Comparison of ENCODE assay signal across 21 cellular contexts in genomic region chr12:66735275-66735674, GRCh38. TPM values are rescaled to one million over a fixed set of nuclear protein-coding genes. Genes with fewer than 3 reads are reported as not detected.
"Had no signal": no experiment of that assay in that cellular context is flagged by ENCODE, and none has a peak within 500 bp of the region (broad histone marks: within the 10 kb centered on the region; RNA-seq: fewer than 3 reads in every experiment).

No MANE protein-coding gene starts in this region.

- H3K4me3 ChIP-seq: ascending aorta, colonic mucosa, mucosa of descending colon, right lobe of liver, SJCRH30, suprapubic skin, transverse colon, uterus had no signal

- H2AFZ ChIP-seq: parathyroid adenoma had no signal

- H3K9me3 Mint-ChIP-seq: central memory CD8-positive, alpha-beta T cell; endodermal cell; stimulated activated naive CD8-positive, alpha-beta T cell treated with anti-CD3 and anti-CD28 coated beads, Interleukin-15, Interleukin-2, amounts not matched to agents 100 ng/mL and 50 ng/mL, for 24 hours had no signal

- H3K27ac Mint-ChIP-seq: endodermal cell; stimulated activated naive CD8-positive, alpha-beta T cell treated with anti-CD3 and anti-CD28 coated beads, Interleukin-15, Interleukin-2, amounts not matched to agents 100 ng/mL and 50 ng/mL, for 24 hours had no signal

- ATAC-seq: left cardiac atrium, mucosa of descending colon, right lobe of liver had no signal

- H3K4me1 Mint-ChIP-seq: naive B cell had no signal

- DNase-seq: activated CD4-positive, CD25-positive, alpha-beta regulatory T cell treated with anti-CD3 and anti-CD28 coated beads, Interleukin-2, amount 50 U/mL, for 72 hours; activated effector memory CD4-positive, alpha-beta T cell treated with Interleukin-2 at 50 U/mL for 16 hours; colonic mucosa; endodermal cell; foreskin fibroblast; left cardiac atrium; mesenchymal stem cell; mucosa of descending colon; naive B cell; right lobe of liver; SJCRH30; small intestine; transverse colon; uterus had no signal

- H3K27me3 ChIP-seq: ascending aorta, colonic mucosa, right lobe of liver, SJCRH30, suprapubic skin, transverse colon, uterus had no signal

- H3K9me3 ChIP-seq: ascending aorta, colonic mucosa, mucosa of descending colon, right lobe of liver, SJCRH30, suprapubic skin, transverse colon, uterus had no signal

- H3K4me3 Mint-ChIP-seq: central memory CD8-positive, alpha-beta T cell; endodermal cell; naive B cell; stimulated activated naive CD8-positive, alpha-beta T cell treated with anti-CD3 and anti-CD28 coated beads, Interleukin-15, Interleukin-2, amounts not matched to agents 100 ng/mL and 50 ng/mL, for 24 hours had no signal

- H3K36me3 ChIP-seq: ascending aorta, colonic mucosa, right lobe of liver, SJCRH30, suprapubic skin, transverse colon, uterus had no signal

- H3K27me3 Mint-ChIP-seq: stimulated activated naive CD8-positive, alpha-beta T cell treated with anti-CD3 and anti-CD28 coated beads, Interleukin-15, Interleukin-2, amounts not matched to agents 100 ng/mL and 50 ng/mL, for 24 hours had no signal

- H3K27ac ChIP-seq: ascending aorta, colonic mucosa, epithelial cell of prostate, parathyroid adenoma, right lobe of liver, SJCRH30, suprapubic skin, transverse colon, uterus had no signal

- H3K4me1 ChIP-seq: ascending aorta, colonic mucosa, parathyroid adenoma, right lobe of liver, SJCRH30, suprapubic skin, transverse colon, uterus had no signal

RNA-seq across cellular contexts. Expression of gene GRIP1, which starts 56.4 kb away (rescaled TPM):
- total RNA-seq: ascending aorta; T-helper 1 cell treated with Interleukin-12 subunit alpha and Interleukin-12 subunit beta and Interleukin-4 antibody, amounts not matched to agents 30 ng/mL and 1 ng/mL, for 36 hours had no signal
